8 cellular contexts compared by ENCODE assay signal in genomic region chr17:1714980-1715802, GRCh38.
A peak's percentile ranks its signal among the peaks of the same experiment; 100 is the strongest.
DNase-seq lines count a peak whose midpoint lies in the region; ATAC-seq and TF ChIP-seq lines count a peak whose summit lies in the region.

No MANE protein-coding gene starts in this region.

- H3F3A ChIP-seq in MM.1S (ENCODE audit: insufficient read depth, low read length): peaks cover 4% of the 10 kb centered on the region

- H3K4me1 ChIP-seq in MM.1S (ENCODE audit: low read length) (no peaks in the 10 kb centered on the region; the same call in 1 of the 2 replicates), mucosa of rectum (ENCODE audit: control insufficient read depth in 2 of 2, insufficient read depth in 2 of 2, low read length in 2 of 2) (peaks cover 40 to 44% of the 10 kb centered on the region in 2 donors), tibial artery (peaks cover 0 to 53% (median 47%) of the 10 kb centered on the region in 4 donors)

- no peaks in the 10 kb centered on the region for H3K9me3 ChIP-seq in MM.1S (replicated peaks; ENCODE audit: insufficient read depth, low read length)
- H3K9me3 ChIP-seq in mucosa of rectum (ENCODE audit: control insufficient read depth in 2 of 2, low read length in 2 of 2): no peaks in the 10 kb centered on the region
- no peaks in the 10 kb centered on the region for H3K9me3 ChIP-seq in tibial artery

- H3K4me3 ChIP-seq in MM.1S (ENCODE audit: low read length) (peak overlapping the region; percentile 91), mucosa of rectum (ENCODE audit: low read length in 2 of 2) (peak overlapping the region; percentile 82 to 85), tibial artery (peak overlapping the region; percentile 92 to 95)

- H3K9me2 ChIP-seq in MM.1S (replicated peaks; ENCODE audit: insufficient read depth, low read length): no peaks in the 10 kb centered on the region

- H3K27ac ChIP-seq in MM.1S (ENCODE audit: low read length) (no peak overlapping the region), mucosa of rectum (ENCODE audit: low read depth in 2 of 2, low read length in 2 of 2) (peak overlapping the region; percentile 98 to 99), tibial artery (peak overlapping the region; percentile 98 to 100)

- DNase-seq in COLO829 (ENCODE audit: low spot score) (peak; percentile 70), MM.1S (no peak), erythroblast (lab: John Stamatoyannopoulos, UW) (peak; percentile 88 to 94), tibial artery (peak; percentile 93 to 97)
- peak; percentile 72 for DNase-seq in activated CD8-positive, alpha-beta memory T cell treated with anti-CD3 and anti-CD28 coated beads for 24 hours

- no peaks in the 10 kb centered on the region; the same call in 1 of the 2 replicates for H3K27me3 ChIP-seq in MM.1S (replicated peaks; ENCODE audit: insufficient read depth, low read length)
- no peaks in the 10 kb centered on the region for H3K27me3 ChIP-seq in mucosa of rectum (ENCODE audit: control insufficient read depth in 2 of 2, insufficient read depth in 2 of 2, low read length in 2 of 2)
- no peaks in the 10 kb centered on the region for H3K27me3 ChIP-seq in tibial artery

- ATAC-seq in GM19452 (IDR thresholded peaks at IDR 0.05; ENCODE audit: unreplicated experiment) (no peak), GM19035 (IDR thresholded peaks at IDR 0.05; ENCODE audit: unreplicated experiment) (no peak)

- peaks cover 7% of the 10 kb centered on the region; the same call in 1 of the 2 replicates for H3K79me2 ChIP-seq in MM.1S (ENCODE audit: low read length)

- intact Hi-C loops in tibial artery (cut with DNase I; ENCODE audit: low total_unique reads): loop anchor here (5.0 to 10.0 kb wide), 3 partner anchors 43 to 320 kb away; partner anchors contain the start of gene DPH1

- TF ChIP-seq CTCF in MM.1S (IDR thresholded peaks at IDR 0.05; ENCODE audit: low read length) (no peak), tibial artery (IDR thresholded peaks at IDR 0.05) (no peak)

- TF ChIP-seq POLR2A in erythroblast (IDR thresholded peaks at IDR 0.05; ENCODE audit: low read length): peak; percentile 39

- H3K9ac ChIP-seq in MM.1S (ENCODE audit: low read length): peak overlapping the region; percentile 72
- peak overlapping the region; percentile 83 to 91 for H3K9ac ChIP-seq in mucosa of rectum (ENCODE audit: low read depth in 1 of 2, low read length in 2 of 2)

- H3K36me3 ChIP-seq in MM.1S (replicated peaks; ENCODE audit: insufficient read depth, low read length) (no peaks in the 10 kb centered on the region), mucosa of rectum (ENCODE audit: control insufficient read depth in 2 of 2, insufficient read depth in 2 of 2, low read length in 2 of 2) (peaks cover 17 to 21% of the 10 kb centered on the region in 2 donors), tibial artery (peaks cover 16 to 29% (median 20%) of the 10 kb centered on the region in 3 donors)

- H2AFZ ChIP-seq in MM.1S (ENCODE audit: low read length): no peak overlapping the region; the same call in 1 of the 2 replicates

- peak overlapping the region; percentile 86 for H3K4me2 ChIP-seq in MM.1S (ENCODE audit: low read depth, low read length)

- no peaks in the 10 kb centered on the region for H4K20me1 ChIP-seq in MM.1S (ENCODE audit: insufficient read depth, low read length)
